In the genomic region with DNA sequence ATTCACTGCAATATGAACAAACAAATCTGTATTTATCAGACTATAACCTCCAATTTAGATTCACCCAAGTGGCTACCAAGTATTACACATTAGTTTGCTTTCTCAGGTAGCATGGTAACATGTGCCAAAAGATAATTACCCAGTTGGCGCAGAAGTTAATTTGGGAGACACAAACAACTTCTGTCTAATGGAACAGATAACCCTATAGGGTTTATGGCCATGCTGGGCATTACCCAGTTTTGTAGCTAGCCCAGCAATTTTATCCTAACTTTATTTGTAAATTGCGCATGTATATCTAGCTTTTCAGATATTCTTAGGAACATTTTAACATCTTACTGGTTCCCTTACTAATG, we compare ENCODE assay signal across 8 cellular contexts. TPM values are rescaled to one million over a fixed set of nuclear protein-coding genes. Genes with fewer than 3 reads are reported as not detected.
DNase-seq lines count a peak whose midpoint lies in the region; ATAC-seq and TF ChIP-seq lines count a peak whose summit lies in the region.

No MANE protein-coding gene starts in this region.

- H3K9me2 ChIP-seq in DOHH2 (replicated peaks; ENCODE audit: control insufficient read depth, low read length) = no peaks in the 10 kb centered on the region

- DNase-seq in RWPE1 (ENCODE audit: low spot score) (no peak), fibroblast of lung (ENCODE audit: low read depth in 2 of 2) (no peak), trophoblast cell (no peak), DMS153 (lab: John Stamatoyannopoulos, UW) (no peak)
- DNase-seq in activated CD8-positive, alpha-beta memory T cell treated with anti-CD3 and anti-CD28 coated beads, Interleukin-2, amount 50 U/mL, for 4 hours = no peak

- H3K27me3 ChIP-seq in DOHH2 (ENCODE audit: control insufficient read depth, low read length) (no peaks in the 10 kb centered on the region), fibroblast of lung (ENCODE audit: control insufficient read depth, insufficient read depth, low read length) (no peaks in the 10 kb centered on the region), trophoblast cell (ENCODE audit: insufficient read depth, low read length) (no peaks in the 10 kb centered on the region)

- ATAC-seq in GM18868 (IDR thresholded peaks at IDR 0.05; ENCODE audit: unreplicated experiment) = no peak
- no peak for ATAC-seq in GM19035 (IDR thresholded peaks at IDR 0.05; ENCODE audit: unreplicated experiment)

- POLR2A ChIA-PET in RWPE1 (lab: Yijun Ruan, JAX; ENCODE audit: low non-redundant PET) = interaction anchor here (0.6 to 1.6 kb wide), 3 partner anchors 15 to 284 kb away, joined by 3 to 7 read pairs (median 3); partner anchors contain the start of gene EIF5A2

- H3K23ac ChIP-seq in trophoblast cell (ENCODE audit: low read length) = no peak overlapping the region

- H4K20me1 ChIP-seq in DOHH2 (ENCODE audit: control insufficient read depth, insufficient read depth, low read depth, low read length) (peaks cover 15% of the 10 kb centered on the region; the same call in 1 of the 2 replicates), fibroblast of lung (ENCODE audit: control insufficient read depth, extremely low read depth, insufficient read depth, low read length) (peaks cover 2% of the 10 kb centered on the region)

- H3K9ac ChIP-seq in fibroblast of lung (ENCODE audit: insufficient read depth, low read length) = peak overlapping the region; percentile 87
- peak overlapping the region; percentile 73 for H3K9ac ChIP-seq in trophoblast cell (ENCODE audit: low read length)

- H3F3A ChIP-seq in DOHH2 (ENCODE audit: control insufficient read depth, insufficient read depth) = peaks cover 54% of the 10 kb centered on the region

- peaks cover 4% of the 10 kb centered on the region for H3K79me1 ChIP-seq in trophoblast cell (ENCODE audit: low read length)

- H4K91ac ChIP-seq in trophoblast cell (ENCODE audit: low read depth, low read length) = no peak overlapping the region

- H3K4ac ChIP-seq in trophoblast cell (ENCODE audit: low read depth, low read length) = peak overlapping the region; percentile 72

- H2BK12ac ChIP-seq in trophoblast cell (ENCODE audit: low read length) = no peak overlapping the region

- H2BK120ac ChIP-seq in trophoblast cell (ENCODE audit: insufficient read depth, low read length, poor library complexity) = no peak overlapping the region

- peaks cover 27% of the 10 kb centered on the region for H3K4me1 ChIP-seq in DOHH2 (ENCODE audit: control insufficient read depth, low read length)
- H3K4me1 ChIP-seq in fibroblast of lung (ENCODE audit: control insufficient read depth, extremely low read depth, insufficient read depth, low read length) = no peaks in the 10 kb centered on the region
- H3K4me1 ChIP-seq in trophoblast cell (ENCODE audit: control insufficient read depth in 1 of 2, insufficient read depth in 2 of 2, low read length in 2 of 2) = peaks cover 2 to 3% of the 10 kb centered on the region in 2 experiments

- TF ChIP-seq CTCF in DOHH2 (IDR thresholded peaks at IDR 0.05; ENCODE audit: low read depth, low read length, poor library complexity, severe bottlenecking) = no peak
- no peak for TF ChIP-seq CTCF in RWPE1 (conservative IDR thresholded peaks at IDR 0.05; ENCODE audit: low read depth)
- no peak for TF ChIP-seq CTCF in fibroblast of lung (conservative IDR thresholded peaks at IDR 0.05 in 1 of 2, IDR thresholded peaks at IDR 0.05 in 1 of 2; ENCODE audit: low read depth in 1 of 2, low read length in 2 of 2)

- no peak overlapping the region for H4K12ac ChIP-seq in trophoblast cell (ENCODE audit: low read depth, low read length)

- H4K8ac ChIP-seq in trophoblast cell (ENCODE audit: low read depth, low read length) = no peak overlapping the region

- no CpG with 5 or more reads among the region's 2 CpGs for WGBS in trophoblast cell (ENCODE audit: extremely low coverage, insufficient coverage, insufficient read length)

- peak overlapping the region; percentile 87 for H3K4me2 ChIP-seq in DOHH2 (ENCODE audit: low read length)
- peak overlapping the region; percentile 79 for H3K4me2 ChIP-seq in fibroblast of lung (ENCODE audit: extremely low read depth, insufficient read depth, low read length)
- H3K4me2 ChIP-seq in trophoblast cell (ENCODE audit: low read length) = peak overlapping the region; percentile 66

- no peak overlapping the region for H3K18ac ChIP-seq in trophoblast cell (ENCODE audit: low read length)

- H3K36me3 ChIP-seq in DOHH2 (ENCODE audit: control insufficient read depth, low read length) = peaks cover 53% of the 10 kb centered on the region
- H3K36me3 ChIP-seq in fibroblast of lung (ENCODE audit: control insufficient read depth, insufficient read depth, low read length) = peaks cover 1% of the 10 kb centered on the region
- H3K36me3 ChIP-seq in trophoblast cell (ENCODE audit: control insufficient read depth in 1 of 2, insufficient read depth in 2 of 2, low read length in 2 of 2) = peaks cover 2 to 8% of the 10 kb centered on the region in 2 experiments

- H3K4me3 ChIP-seq in DOHH2 (ENCODE audit: low read length) = peak overlapping the region; percentile 83
- H3K4me3 ChIP-seq in fibroblast of lung (replicated peaks in 1 of 4; ENCODE audit: control extremely low read depth in 1 of 4, insufficient read depth in 1 of 4, low read depth in 3 of 4, low read length in 4 of 4) = peak overlapping the region; percentile 64 to 97 (median 86)
- H3K4me3 ChIP-seq in trophoblast cell (ENCODE audit: low read depth, low read length) = no peak overlapping the region

- peaks cover 35% of the 10 kb centered on the region for H3K79me2 ChIP-seq in DOHH2 (ENCODE audit: control insufficient read depth, low read length)
- peaks cover 19% of the 10 kb centered on the region for H3K79me2 ChIP-seq in fibroblast of lung (ENCODE audit: control insufficient read depth, insufficient read depth, low read length)
- peaks cover 4% of the 10 kb centered on the region for H3K79me2 ChIP-seq in trophoblast cell (ENCODE audit: control insufficient read depth, insufficient read depth, low read length, poor library complexity)

- H3K9me3 ChIP-seq in DOHH2 (ENCODE audit: control insufficient read depth, insufficient read depth, low read length) = no peaks in the 10 kb centered on the region
- H3K9me3 ChIP-seq in fibroblast of lung (ENCODE audit: control insufficient read depth, insufficient read depth, low read depth, low read length) = no peaks in the 10 kb centered on the region
- H3K9me3 ChIP-seq in trophoblast cell (ENCODE audit: insufficient read depth, low read depth, low read length) = no peaks in the 10 kb centered on the region

- H2AFZ ChIP-seq in fibroblast of lung (ENCODE audit: low read length) = no peak overlapping the region
- H2AFZ ChIP-seq in trophoblast cell (ENCODE audit: insufficient read depth, low read length, poor library complexity) = no peak overlapping the region

- no peak overlapping the region for H2BK5ac ChIP-seq in trophoblast cell (ENCODE audit: low read depth, low read length, poor library complexity)

- no peak overlapping the region for H2AK5ac ChIP-seq in trophoblast cell (ENCODE audit: low read length)

- H3K14ac ChIP-seq in trophoblast cell (ENCODE audit: low read length) = no peak overlapping the region

- H3K27ac ChIP-seq in DOHH2 (ENCODE audit: low read depth, low read length) = peak overlapping the region; percentile 84
- H3K27ac ChIP-seq in RWPE1 = peak overlapping the region; percentile 81
- peak overlapping the region; percentile 98 for H3K27ac ChIP-seq in fibroblast of lung (ENCODE audit: insufficient read depth, low read length)
- H3K27ac ChIP-seq in trophoblast cell (ENCODE audit: low read depth, low read length) = no peak overlapping the region

- CTCF ChIA-PET in RWPE1 (lab: Yijun Ruan, JAX) = interaction anchor here (0.6 kb wide), 1 partner anchor 647 kb away, joined by 3 read pairs; the partner anchor contains the start of gene PRKCI

RNA-seq across cellular contexts. Expression of gene RPL22L1, which starts 0.8 kb away (rescaled TPM):
- total RNA-seq in fibroblast of lung = 71.2 and 88.6 TPM in 2 replicates
- polyA plus RNA-seq in fibroblast of lung = 241 and 289 TPM in 2 replicates
- polyA plus RNA-seq in fibroblast of lung (2012) = 255 and 256 TPM in 2 replicates
- polyA minus RNA-seq in fibroblast of lung (ENCODE audit: low replicate concordance) = 0.63 TPM in 1 of 2 replicates, not detected in the other
- 199 TPM in 2 replicates for polyA plus RNA-seq in trophoblast cell (2013)

RNA-seq across cellular contexts. Expression of gene EIF5A2, which starts 39.2 kb away (rescaled TPM):
- total RNA-seq in fibroblast of lung = 14.6 and 14.7 TPM in 2 replicates
- 27.9 and 31.9 TPM in 2 replicates for polyA plus RNA-seq in fibroblast of lung
- polyA plus RNA-seq in fibroblast of lung (2012) = 22.6 and 24.7 TPM in 2 replicates
- polyA minus RNA-seq in fibroblast of lung (ENCODE audit: low replicate concordance) = 3.4 and 13.4 TPM in 2 replicates
- polyA plus RNA-seq in trophoblast cell (2013) = 0.56 and 0.62 TPM in 2 replicates
